Comparison of ENCODE assay signal across 14 cellular contexts in the genomic region with DNA sequence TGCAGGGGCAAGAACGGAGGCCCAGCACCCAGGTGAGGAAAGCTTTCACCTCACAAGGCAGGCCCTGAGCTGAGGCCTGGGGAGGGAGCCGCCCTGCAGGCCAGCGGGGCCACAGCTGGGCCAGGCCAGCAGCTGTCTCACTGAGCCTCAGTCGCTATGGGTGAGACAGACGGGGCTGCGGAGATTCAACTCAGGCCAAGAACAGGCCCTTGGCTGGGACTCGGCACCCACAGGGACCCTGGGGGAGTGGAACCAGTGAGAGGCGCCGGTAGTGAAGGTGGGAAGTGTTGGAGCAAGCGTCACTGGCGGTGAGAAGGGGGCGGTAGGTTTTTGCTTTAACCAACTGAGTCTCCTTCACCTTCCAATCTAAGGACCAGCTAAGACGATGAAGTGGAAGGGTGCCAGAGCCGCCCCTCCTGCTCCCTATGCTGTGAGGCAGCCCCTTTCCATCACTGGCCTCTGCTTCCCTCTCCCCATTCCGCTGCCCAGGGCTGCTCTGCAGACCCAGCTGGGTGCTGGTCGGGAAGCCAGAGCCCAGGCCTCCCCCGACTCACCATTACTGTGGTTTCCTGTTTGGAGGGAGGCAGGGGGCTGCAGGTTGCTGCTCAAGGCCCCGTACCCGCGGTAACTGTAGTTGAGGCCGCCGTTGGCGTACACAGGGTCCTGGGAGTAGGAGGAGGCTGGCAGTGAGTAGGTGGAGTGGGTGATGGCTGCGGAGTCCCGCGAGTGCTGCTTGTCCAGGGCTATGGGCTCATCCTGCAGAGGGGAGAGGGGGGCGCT.
A peak's percentile ranks its signal among the peaks of the same experiment; 100 is the strongest.
DNase-seq lines count a peak whose midpoint lies in the region; ATAC-seq, FAIRE-seq and TF ChIP-seq lines count a peak whose summit lies in the region.
"Had no signal": no experiment of that assay in that cellular context is flagged by ENCODE, and none has a peak within 500 bp of the region (broad histone marks: within the 10 kb centered on the region; RNA-seq: fewer than 3 reads in every experiment).

No MANE protein-coding gene starts in this region.

- CTCF ChIA-PET in CD4-positive, alpha-beta memory T cell (lab: Charles Lee; ENCODE audit: partially characterized antibody), result interaction anchor here (0.5 kb wide), 1 partner anchor 313 kb away, joined by 3 read pairs; no protein-coding TSS in a partner anchor

- peaks cover 25 to 67% of the 10 kb centered on the region in 2 donors for H3K36me3 Mint-ChIP-seq in CD4-positive, alpha-beta memory T cell
- peaks cover 20 to 70% (median 55%) of the 10 kb centered on the region in 3 experiments for H3K36me3 Mint-ChIP-seq in H9 (ENCODE audit: insufficient read depth in 1 of 3, low read depth in 3 of 3)
- H3K36me3 Mint-ChIP-seq in nephron progenitor cell (ENCODE audit: low read depth), result peaks cover 39% of the 10 kb centered on the region

- H3K79me2 ChIP-seq in H9 (ENCODE audit: insufficient read depth, low read length), result no peaks in the 10 kb centered on the region

- H3K4me2 ChIP-seq in H9 (ENCODE audit: insufficient read depth, insufficient read length, low read length), result no peak overlapping the region
- H3K4me2 ChIP-seq: PC-9 had no signal

- H2BK120ac ChIP-seq in H9 (ENCODE audit: low read depth, low read length, poor library complexity, severe bottlenecking), result no peak overlapping the region

- H3K36me3 ChIP-seq in CD4-positive, alpha-beta memory T cell (ENCODE audit: insufficient read depth, low read length), result peaks cover 67% of the 10 kb centered on the region
- no peaks in the 10 kb centered on the region for H3K36me3 ChIP-seq in SJCRH30

- H2AFZ ChIP-seq in H9 (ENCODE audit: low read length), result no peak overlapping the region
- H2AFZ ChIP-seq: PC-9 had no signal

- H2AK5ac ChIP-seq in H9 (ENCODE audit: insufficient read length, low read length), result no peak overlapping the region

- no peak overlapping the region for H4K5ac ChIP-seq in H9 (ENCODE audit: insufficient read length, low read depth, low read length)

- peaks cover 0 to 5% (median 0%) of the 10 kb centered on the region in 8 donors for H3K9me3 Mint-ChIP-seq in CD4-positive, alpha-beta memory T cell
- no peaks in the 10 kb centered on the region for H3K9me3 Mint-ChIP-seq in H9
- H3K9me3 Mint-ChIP-seq in nephron progenitor cell, result no peaks in the 10 kb centered on the region
- H3K9me3 Mint-ChIP-seq: CD8-positive, alpha-beta memory T cell had no signal

- no peaks in the 10 kb centered on the region for H3K9me3 ChIP-seq in CD4-positive, alpha-beta memory T cell (ENCODE audit: control insufficient read depth in 1 of 2, low read length in 2 of 2)
- H3K9me3 ChIP-seq in H9 (ENCODE audit: control insufficient read depth, low read depth, low read length) (no peaks in the 10 kb centered on the region), SJCRH30 (replicated peaks) (no peaks in the 10 kb centered on the region)
- H3K9me3 ChIP-seq: right atrium auricular region had no signal

- peaks cover 0 to 7% (median 1%) of the 10 kb centered on the region in 4 donors for H3K4me1 Mint-ChIP-seq in CD4-positive, alpha-beta memory T cell
- peaks cover 0 to 2% of the 10 kb centered on the region in 2 experiments; a peak in 1 of 4 replicates for H3K4me1 Mint-ChIP-seq in H9
- peaks cover 44% of the 10 kb centered on the region for H3K4me1 Mint-ChIP-seq in nephron progenitor cell

- H3K4ac ChIP-seq in H9 (ENCODE audit: low read depth, low read length), result no peak overlapping the region

- no peak overlapping the region for H2BK15ac ChIP-seq in H9 (ENCODE audit: low read depth, low read length)

- H2BK20ac ChIP-seq in H9 (ENCODE audit: low read depth, low read length, poor library complexity, severe bottlenecking), result no peak overlapping the region

- no peaks in the 10 kb centered on the region for H3K27me3 Mint-ChIP-seq in CD4-positive, alpha-beta memory T cell
- H3K27me3 Mint-ChIP-seq in H9 (ENCODE audit: low read depth) (no peaks in the 10 kb centered on the region), nephron progenitor cell (ENCODE audit: low read depth, poor library complexity) (peaks cover 2% of the 10 kb centered on the region)
- H3K27me3 Mint-ChIP-seq: CD8-positive, alpha-beta memory T cell had no signal

- H3K14ac ChIP-seq in H9 (ENCODE audit: insufficient read depth, low read length), result no peak overlapping the region

- H3K4me1 ChIP-seq in CD4-positive, alpha-beta memory T cell (ENCODE audit: insufficient read depth, low read length), result no peaks in the 10 kb centered on the region
- H3K4me1 ChIP-seq in H9 (ENCODE audit: insufficient read depth, low read length) (no peaks in the 10 kb centered on the region), SJCRH30 (no peaks in the 10 kb centered on the region)

- no peak overlapping the region for H2BK5ac ChIP-seq in H9 (ENCODE audit: insufficient read length, low read length)

- no peak for ATAC-seq in HG02678 (IDR thresholded peaks at IDR 0.05; ENCODE audit: unreplicated experiment)

- no peak overlapping the region for H3K4me3 Mint-ChIP-seq in CD4-positive, alpha-beta memory T cell
- H3K4me3 Mint-ChIP-seq in H9, result no peak overlapping the region
- H3K4me3 Mint-ChIP-seq in nephron progenitor cell, result no peak overlapping the region

- no peak overlapping the region for H3K9ac ChIP-seq in H9 (ENCODE audit: extremely low read depth, insufficient read length, low read length)

- no peak overlapping the region for H3K56ac ChIP-seq in H9 (ENCODE audit: insufficient read length, low read depth, low read length)

- FAIRE-seq in urothelium cell line (lab: Jason Lieb, UNC), result no peak

- no peak overlapping the region for H4K91ac ChIP-seq in H9 (ENCODE audit: insufficient read length, low read depth, low read length)

- H3K79me1 ChIP-seq in H9 (ENCODE audit: insufficient read depth, low read depth, low read length, poor library complexity, severe bottlenecking), result no peaks in the 10 kb centered on the region

- no CpG with 5 or more reads among the region's 27 CpGs for WGBS in H9 (ENCODE audit: extremely low coverage, insufficient read length, low lambda C conversion rate)

- H2BK12ac ChIP-seq in H9 (ENCODE audit: insufficient read length, low read depth, low read length), result no peak overlapping the region

- TF ChIP-seq CTCF in H9 (conservative IDR thresholded peaks at IDR 0.05) (peak; percentile 34; the same call in 2 of the 3 replicates), astrocyte of the spinal cord (IDR thresholded peaks at IDR 0.05; ENCODE audit: low read depth, low read length) (peak; percentile 1), nephron progenitor cell (IDR thresholded peaks at IDR 0.05) (no peak)

- H4K20me1 ChIP-seq in H9 (ENCODE audit: control insufficient read depth, insufficient read depth, insufficient read length), result no peaks in the 10 kb centered on the region

- peak overlapping the region in 4 of 7 donors; percentile 29 to 84 (median 62) for H3K27ac Mint-ChIP-seq in CD4-positive, alpha-beta memory T cell
- peak overlapping the region in 1 of 3 experiments; percentile 87; a peak in 2 of 7 replicates for H3K27ac Mint-ChIP-seq in H9
- peak overlapping the region; percentile 74 for H3K27ac Mint-ChIP-seq in nephron progenitor cell

- H4K8ac ChIP-seq in H9 (replicated peaks; ENCODE audit: insufficient read length, low read depth, low read length), result no peak overlapping the region

- H3T11ph ChIP-seq in H9 (ENCODE audit: low read length), result no peak overlapping the region

- intact Hi-C loops in CD4-positive, alpha-beta memory T cell (cut with micrococcal nuclease), result no loop called here

- no peak overlapping the region for H3K23ac ChIP-seq in H9 (ENCODE audit: insufficient read length, low read depth, low read length)

- in situ Hi-C loops in astrocyte of the spinal cord (cut with HindIII; ENCODE audit: low sequenced_read_pairs), result no loop called here

- H3K4me3 ChIP-seq in CD4-positive, alpha-beta memory T cell (ENCODE audit: low read length in 2 of 2), result no peak overlapping the region
- no peak overlapping the region for H3K4me3 ChIP-seq in astrocyte of the spinal cord (ENCODE audit: low read depth, low read length)
- no peak overlapping the region for H3K4me3 ChIP-seq in SJCRH30
- H3K4me3 ChIP-seq: PC-9, right atrium auricular region had no signal

- DNase-seq in CD4-positive, alpha-beta memory T cell, result no peak
- DNase-seq in H9, result no peak
- DNase-seq in astrocyte of the spinal cord (ENCODE audit: low read depth, low spot score), result no peak
- no peak for DNase-seq in nephron progenitor cell
- DNase-seq in urothelium cell line (ENCODE audit: low spot score), result no peak
- no peak for DNase-seq in SJCRH30
- no peak for DNase-seq in 8988T
- DNase-seq: activated CD4-positive, alpha-beta T cell treated with anti-CD3 and anti-CD28 coated beads, Interleukin-2, amount 50 U/mL, for 4 hours; activated naive CD4-positive, alpha-beta T cell treated with Interleukin-2 at 50 U/mL for 16 hours; NCI-H226; PC-9 had no signal

- H3K23me2 ChIP-seq in H9 (ENCODE audit: insufficient read length, low read depth, low read length, poor library complexity, severe bottlenecking), result no peaks in the 10 kb centered on the region

- no peak overlapping the region for H3K27ac ChIP-seq in CD4-positive, alpha-beta memory T cell (ENCODE audit: low read depth, low read length)
- H3K27ac ChIP-seq in H9 (ENCODE audit: insufficient read length, low read depth, low read length) (no peak overlapping the region), SJCRH30 (no peak overlapping the region)
- H3K27ac ChIP-seq: PC-9, right atrium auricular region had no signal

- POLR2A ChIA-PET in CD4-positive, alpha-beta memory T cell (lab: Charles Lee; ENCODE audit: partially characterized antibody), result interaction anchor here (1.3 kb wide), 1 partner anchor 32 kb away, joined by 3 read pairs; no protein-coding TSS in a partner anchor

- no peak overlapping the region for H3K18ac ChIP-seq in H9 (ENCODE audit: insufficient read length, low read depth, low read length)

- H3K27me3 ChIP-seq in CD4-positive, alpha-beta memory T cell (ENCODE audit: insufficient read depth, low read length), result no peaks in the 10 kb centered on the region
- H3K27me3 ChIP-seq in H9 (ENCODE audit: insufficient read depth, low read length), result no peaks in the 10 kb centered on the region
- no peaks in the 10 kb centered on the region for H3K27me3 ChIP-seq in SJCRH30
- H3K27me3 ChIP-seq: right atrium auricular region had no signal
